Comparison of ENCODE assay signal across 8 cellular contexts in the genomic region with DNA sequence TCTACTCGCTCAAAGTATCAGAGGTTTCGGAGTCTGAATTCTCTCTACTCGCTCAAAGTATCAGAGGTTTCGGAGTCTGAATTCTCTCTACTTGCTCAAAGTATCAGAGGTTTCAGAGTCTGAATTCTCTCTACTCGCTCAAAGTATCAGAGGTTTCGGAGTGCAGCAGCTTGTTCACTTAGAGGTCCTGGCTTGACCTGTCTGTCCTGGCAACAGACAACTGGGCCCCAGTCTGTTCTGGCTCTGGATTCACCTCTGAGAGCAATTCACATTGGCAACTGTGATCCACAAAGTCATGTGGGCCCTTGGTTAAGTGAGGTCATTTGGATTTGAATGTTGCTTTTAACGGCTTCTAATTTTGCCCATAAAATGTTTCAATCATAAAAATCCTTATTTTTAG.
"Had no signal": no experiment of that assay in that cellular context is flagged by ENCODE, and none has a peak within 500 bp of the region (broad histone marks: within the 10 kb centered on the region; RNA-seq: fewer than 3 reads in every experiment).

No MANE protein-coding gene starts in this region.

- H3K4me1 ChIP-seq: HAP-1 had no signal

- H3K36me3 ChIP-seq: HAP-1 had no signal

- H3K27ac ChIP-seq: GM23248 had no signal

- H3K9ac ChIP-seq: GM23248 had no signal

- H3K4me1 Mint-ChIP-seq: H9 had no signal

- H2AFZ ChIP-seq: GM23248 had no signal

- H3K27ac Mint-ChIP-seq: H9, HFFc6 had no signal

- H3K9me3 Mint-ChIP-seq: HFFc6 had no signal

- H3K9me3 ChIP-seq: HAP-1 had no signal

- ATAC-seq: HCT116 had no signal

- H3K4me3 Mint-ChIP-seq: H9, HFFc6 had no signal

- H3K4me3 ChIP-seq: GM23248, HAP-1 had no signal

- DNase-seq: GM23248, GOT3, H7, H9, HCEC 1CT, HFFc6 had no signal
